ENCODE assay signal across 31 cellular contexts in the genomic region with DNA sequence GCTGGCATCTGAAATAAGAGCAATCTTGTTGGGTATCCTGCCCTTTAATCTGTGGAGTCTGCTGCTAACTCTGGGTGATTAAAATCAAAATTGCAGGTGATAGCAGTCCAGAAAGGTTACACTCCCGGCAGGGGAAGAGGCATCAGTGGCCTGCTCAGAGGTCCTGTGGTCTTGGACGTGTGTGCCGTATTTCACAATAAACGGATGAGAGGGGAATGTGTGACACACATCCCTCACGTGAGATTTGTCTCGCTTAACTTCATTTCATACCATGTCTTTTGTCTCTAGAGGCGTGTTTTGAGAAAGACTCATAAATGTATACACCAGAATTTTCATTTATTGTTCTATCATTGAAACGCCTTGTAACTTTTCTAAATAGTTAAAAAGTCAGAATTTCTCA. TPM values are rescaled to one million over a fixed set of nuclear protein-coding genes. Genes with fewer than 3 reads are reported as not detected.
DNase-seq lines count a peak whose midpoint lies in the region; ATAC-seq, FAIRE-seq and TF ChIP-seq lines count a peak whose summit lies in the region.
"Had no signal": no experiment of that assay in that cellular context is flagged by ENCODE, and none has a peak within 500 bp of the region (broad histone marks: within the 10 kb centered on the region; RNA-seq: fewer than 3 reads in every experiment).

No MANE protein-coding gene starts in this region.

- DNase-seq in PC-3 = no peak
- DNase-seq in H1 (ENCODE audit: low read depth in 1 of 2, low spot score in 2 of 2) = no peak
- no peak for DNase-seq in left colon
- no peak for DNase-seq in NCI-H146 (lab: John Stamatoyannopoulos, UW)
- no peak for DNase-seq in activated T-cell treated with anti-CD3 and anti-CD28 coated beads, Interleukin-2, amount 50 U/mL, for 1 hour
- DNase-seq: activated B cell treated with CpG ODN at 0.5 μM for 24 hours; activated CD8-positive, alpha-beta memory T cell treated with anti-CD3 and anti-CD28 coated beads, Interleukin-2, amount 10 ng/mL, durations not matched to agents 7 days and 5 days; activated naive CD4-positive, alpha-beta T cell treated with Interleukin-2 at 50 U/mL for 16 hours; activated T-cell treated with anti-CD3 and anti-CD28 coated beads, Interleukin-2, amount 50 U/mL, for 72 hours; C1 segment of cervical spinal cord; effector CD8-positive, alpha-beta T cell; GDM1; heart right ventricle; left cardiac atrium; naive thymus-derived CD4-positive, alpha-beta T cell; NCI-H1694; NCI-H2171; NCI-H524; psoas muscle; stomach; T-helper 1 cell; thyroid gland had no signal

- H4K91ac ChIP-seq in H1 (replicated peaks; ENCODE audit: insufficient read length, low read length) = no peak overlapping the region

- peaks cover 0 to 6% (median 0%) of the 10 kb centered on the region in 11 experiments; a peak in 1 of 22 replicates for H3K27me3 ChIP-seq in BLaER1 treated with 17β-estradiol and CSF1 and Interleukin-3, amounts not matched to agents 10 nM and 100 nM
- H3K27me3 ChIP-seq in PC-3 (ENCODE audit: low read length) = no peaks in the 10 kb centered on the region
- no peaks in the 10 kb centered on the region for H3K27me3 ChIP-seq in H1 (replicated peaks in 1 of 4; ENCODE audit: control insufficient read depth in 3 of 4, extremely low read depth in 1 of 4, insufficient read depth in 3 of 4, low read length in 3 of 4)
- H3K27me3 ChIP-seq: brain microvascular endothelial cell, foreskin keratinocyte, heart right ventricle, stomach, thyroid gland had no signal

- no peak overlapping the region for H2BK15ac ChIP-seq in H1 (ENCODE audit: low read length)

- POLR2A ChIA-PET in PC-3 (lab: Charles Lee; ENCODE audit: unreplicated experiment) = no interaction called here
- POLR2A ChIA-PET in H1 (lab: Charles Lee; ENCODE audit: partially characterized antibody) = no interaction called here

- BruUV-seq in PC-3 (replicated peaks; lab: Mats Ljungman, UMichigan) = no TSS peak

- H4K5ac ChIP-seq in H1 (ENCODE audit: insufficient read length, low read depth, low read length) = no peak overlapping the region

- H2AFZ ChIP-seq in PC-3 (ENCODE audit: low read length) = no peak overlapping the region
- H2AFZ ChIP-seq in H1 (ENCODE audit: low read length) = no peak overlapping the region

- H4K8ac ChIP-seq in H1 (ENCODE audit: extremely low read depth, insufficient read depth, low read length) = no peak overlapping the region

- CTCF ChIA-PET in PC-3 (lab: Charles Lee) (no interaction called here), H1 (lab: Charles Lee; ENCODE audit: partially characterized antibody) (interaction anchor here (1.3 to 1.4 kb wide), 2 partner anchors 25 to 41 kb away, joined by 3 to 6 read pairs; no protein-coding TSS in a partner anchor)

- H3K27ac ChIP-seq in BLaER1 treated with 17β-estradiol and CSF1 and Interleukin-3, amounts not matched to agents 10 nM and 100 nM = no peak overlapping the region
- H3K27ac ChIP-seq in PC-3 (ENCODE audit: low read length) (peak overlapping the region; percentile 94), H1 (ENCODE audit: low read depth, low read length) (no peak overlapping the region), mesodermal cell (ENCODE audit: low read depth, low read length, severe bottlenecking) (peak overlapping the region; percentile 91)
- H3K27ac ChIP-seq: foreskin keratinocyte, heart right ventricle, KMS-11, psoas muscle, stomach, thyroid gland had no signal

- H2BK120ac ChIP-seq in H1 (replicated peaks; ENCODE audit: low read depth, low read length) = peak overlapping the region; percentile 10

- H2BK12ac ChIP-seq in H1 (ENCODE audit: low read depth, low read length) = no peak overlapping the region

- WGBS in H1 (ENCODE audit: extremely low coverage in 1 of 2, insufficient coverage in 1 of 2, insufficient read length in 1 of 2, insufficient replicate concordance in 2 of 2, low coverage in 1 of 2, low lambda C conversion rate in 2 of 2, missing lambda C conversion rate in 1 of 2), 2 experiments = 91% methylated on average over 8 of the region's 8 CpGs; no CpG with 5 or more reads in 1 of the 2 experiments
- WGBS in mesodermal cell (ENCODE audit: insufficient coverage in 2 of 2), 2 experiments = 94 to 96% methylated on average over 6 to 8 of the region's 8 CpGs

- H3K18ac ChIP-seq in H1 (ENCODE audit: extremely low read depth, low read length) = no peak overlapping the region

- H3K4me3 ChIP-seq in BLaER1 treated with 17β-estradiol and CSF1 and Interleukin-3, amounts not matched to agents 10 nM and 100 nM = no peak overlapping the region
- no peak overlapping the region for H3K4me3 ChIP-seq in PC-3 (ENCODE audit: low read length)
- no peak overlapping the region for H3K4me3 ChIP-seq in H1 (ENCODE audit: extremely low read depth in 1 of 4, insufficient read depth in 2 of 4, low read depth in 3 of 4, low read length in 4 of 4)
- H3K4me3 ChIP-seq in mesodermal cell (ENCODE audit: extremely low read depth, insufficient read depth, low read length, poor library complexity, severe bottlenecking) = no peak overlapping the region
- H3K4me3 ChIP-seq: heart right ventricle, psoas muscle, stomach, thyroid gland had no signal

- H3K79me2 ChIP-seq in PC-3 (ENCODE audit: low read length) = no peaks in the 10 kb centered on the region
- H3K79me2 ChIP-seq in H1 (ENCODE audit: control insufficient read depth in 1 of 2, insufficient read depth in 2 of 2, low read length in 2 of 2) = no peaks in the 10 kb centered on the region

- H3K4ac ChIP-seq in H1 (replicated peaks; ENCODE audit: insufficient read length, low read depth, low read length) = peak overlapping the region; percentile 18

- no peak overlapping the region for H2BK20ac ChIP-seq in H1 (ENCODE audit: low read length)

- no peak overlapping the region for H3K23ac ChIP-seq in H1 (ENCODE audit: insufficient read length)

- H3K14ac ChIP-seq in H1 (ENCODE audit: insufficient read length) = no peak overlapping the region

- H3K56ac ChIP-seq in H1 (replicated peaks; ENCODE audit: insufficient read length, low read depth, low read length) = no peak overlapping the region

- no peak overlapping the region for H2AK5ac ChIP-seq in H1 (ENCODE audit: low read depth, low read length)

- TF ChIP-seq POLR2A in H1 (IDR thresholded peaks at IDR 0.05; ENCODE audit: control extremely low read depth in 1 of 2, low read depth in 2 of 2, low read length in 2 of 2) = no peak

- H3K4me1 ChIP-seq in BLaER1 treated with 17β-estradiol and CSF1 and Interleukin-3, amounts not matched to agents 10 nM and 100 nM = peaks cover 0 to 88% (median 65%) of the 10 kb centered on the region in 10 experiments; a peak in 16 of 20 replicates
- H3K4me1 ChIP-seq in PC-3 (ENCODE audit: insufficient read depth, low read length) (peaks cover 36% of the 10 kb centered on the region), H1 (replicated peaks in 1 of 4; ENCODE audit: control insufficient read depth in 3 of 4, insufficient read depth in 4 of 4, low read length in 3 of 4) (peaks cover 2 to 33% (median 19%) of the 10 kb centered on the region in 4 experiments), mesodermal cell (ENCODE audit: control insufficient read depth, insufficient read depth, low read length, poor library complexity, severe bottlenecking) (peaks cover 42% of the 10 kb centered on the region)
- H3K4me1 ChIP-seq: psoas muscle had no signal

- H2BK5ac ChIP-seq in H1 (ENCODE audit: low read depth, low read length) = no peak overlapping the region

- H3K9me2 ChIP-seq in PC-3 (replicated peaks; ENCODE audit: low read length) = no peaks in the 10 kb centered on the region

- peaks cover 0 to 12% (median 0%) of the 10 kb centered on the region in 11 experiments; a peak in 5 of 22 replicates for H3K9me3 ChIP-seq in BLaER1 treated with 17β-estradiol and CSF1 and Interleukin-3, amounts not matched to agents 10 nM and 100 nM (replicated peaks in 1 of 11)
- no peaks in the 10 kb centered on the region for H3K9me3 ChIP-seq in PC-3 (ENCODE audit: low read length)
- H3K9me3 ChIP-seq in H1 (ENCODE audit: insufficient read depth in 2 of 2, low read depth in 1 of 2, low read length in 1 of 2) = no peaks in the 10 kb centered on the region
- H3K9me3 ChIP-seq in mesodermal cell (ENCODE audit: control insufficient read depth, low read length) = no peaks in the 10 kb centered on the region
- H3K9me3 ChIP-seq: heart right ventricle, psoas muscle, stomach, thyroid gland had no signal

- no peak overlapping the region for H3K9ac ChIP-seq in BLaER1 treated with 17β-estradiol and CSF1 and Interleukin-3, amounts not matched to agents 10 nM and 100 nM
- H3K9ac ChIP-seq in PC-3 (ENCODE audit: low read length) = no peak overlapping the region
- no peak overlapping the region for H3K9ac ChIP-seq in H1 (replicated peaks in 1 of 4; ENCODE audit: extremely low read depth in 1 of 4, low read depth in 3 of 4, low read length in 3 of 4)
- H3K9ac ChIP-seq: KMS-11 had no signal

- peak overlapping the region in 8 of 11 experiments; percentile 1 to 76 (median 62); a peak in 14 of 22 replicates for H3K4me2 ChIP-seq in BLaER1 treated with 17β-estradiol and CSF1 and Interleukin-3, amounts not matched to agents 10 nM and 100 nM
- peak overlapping the region; percentile 41; the same call in 1 of the 2 replicates for H3K4me2 ChIP-seq in PC-3 (ENCODE audit: low read length)
- H3K4me2 ChIP-seq in H1 (ENCODE audit: insufficient read depth in 1 of 2, low read depth in 2 of 2, low read length in 2 of 2) = no peak overlapping the region
- H3K4me2 ChIP-seq: KMS-11 had no signal

- FAIRE-seq in H1 (lab: Jason Lieb, UNC) = no peak
- FAIRE-seq: colon had no signal

- no peak for TF ChIP-seq EP300 in H1 (IDR thresholded peaks at IDR 0.05; ENCODE audit: borderline replicate concordance in 1 of 2, low read depth in 2 of 2, low read length in 2 of 2)

- no peaks in the 10 kb centered on the region for H4K20me1 ChIP-seq in BLaER1 treated with 17β-estradiol and CSF1 and Interleukin-3, amounts not matched to agents 10 nM and 100 nM
- no peaks in the 10 kb centered on the region for H4K20me1 ChIP-seq in PC-3 (ENCODE audit: low read length)
- no peaks in the 10 kb centered on the region for H4K20me1 ChIP-seq in H1 (replicated peaks in 1 of 2; ENCODE audit: control insufficient read depth in 1 of 2, insufficient read depth in 2 of 2, low read length in 2 of 2)

- H3K23me2 ChIP-seq in H1 (ENCODE audit: low read depth, low read length) = no peaks in the 10 kb centered on the region

- no peak for TF ChIP-seq RAD21 in H1 (IDR thresholded peaks at IDR 0.05 in 1 of 2, conservative IDR thresholded peaks at IDR 0.05 in 1 of 2; ENCODE audit: low read depth in 2 of 2, low read length in 2 of 2)

- TF ChIP-seq CTCF in PC-3 (conservative IDR thresholded peaks at IDR 0.05; ENCODE audit: low read depth, low read length) (no peak), H1 (IDR thresholded peaks at IDR 0.05; ENCODE audit: control extremely low read depth in 1 of 3, insufficient read depth in 1 of 3, low read depth in 1 of 3, low read length in 3 of 3) (no peak)

- H3K79me1 ChIP-seq in H1 (ENCODE audit: low read depth, low read length) = no peaks in the 10 kb centered on the region

- H3F3A ChIP-seq in PC-3 (ENCODE audit: low read length, unreplicated experiment) = peaks cover 9% of the 10 kb centered on the region

- intact Hi-C loops in PC-3 (cut with micrococcal nuclease) (no loop called here), left colon (cut with DNase I, micrococcal nuclease) (no loop called here)

- H3K36me3 ChIP-seq in BLaER1 treated with 17β-estradiol and CSF1 and Interleukin-3, amounts not matched to agents 10 nM and 100 nM = no peaks in the 10 kb centered on the region
- H3K36me3 ChIP-seq in PC-3 (ENCODE audit: low read depth, low read length) = no peaks in the 10 kb centered on the region
- no peaks in the 10 kb centered on the region for H3K36me3 ChIP-seq in H1 (ENCODE audit: control insufficient read depth in 2 of 4, insufficient read depth in 4 of 4, low read length in 3 of 4)
- no peaks in the 10 kb centered on the region for H3K36me3 ChIP-seq in mesodermal cell (ENCODE audit: control insufficient read depth, insufficient read depth, low read length)
- H3K36me3 ChIP-seq: brain microvascular endothelial cell, heart right ventricle, stomach, thyroid gland had no signal

- ATAC-seq in PC-3 (no peak), left colon (no peak)
- ATAC-seq: activated CD8-positive, alpha-beta memory T cell treated with anti-CD3 and anti-CD28 coated beads, Interleukin-2, amount 10 ng/mL, durations not matched to agents 7 days and 5 days; activated T-cell treated with anti-CD3 and anti-CD28 coated beads, Interleukin-2, amount 50 U/mL, for 72 hours; esophagus mucosa; heart right ventricle; left cardiac atrium; naive thymus-derived CD4-positive, alpha-beta T cell; psoas muscle had no signal

RNA-seq across cellular contexts. Expression of a gene that starts 36.6 kb away (rescaled TPM):
- total RNA-seq in PC-3 (2014; rRNA removed) = not detected in 2 replicates
- not detected in 2 replicates for total RNA-seq in H1 (2021; fragmentation: NEBNext Ultra II Directional; extraction: Animal tissue kit (Norgen Biotek cat#: 25700))
- not detected in 2 replicates for polyA plus RNA-seq in H1 (2011; rRNA removed)
- not detected for polyA plus RNA-seq in H1 (2011; cell fraction: cytosol; rRNA removed)
- polyA plus RNA-seq in H1 (2011; cell fraction: nucleus; rRNA removed) = not detected
- polyA plus RNA-seq in H1 (2012, experiment 1 of 2) = not detected in 4 replicates
- not detected for polyA plus RNA-seq in H1 (2012, experiment 2 of 2)
- not detected for polyA plus RNA-seq in H1 (2013, experiment 1 of 2)
- not detected for polyA plus RNA-seq in H1 (2013, experiment 2 of 2)
- polyA minus RNA-seq in H1 (2011; rRNA and poly(A)+ RNA removed) = not detected in 2 replicates
- polyA minus RNA-seq in H1 (2011; cell fraction: cytosol; rRNA and poly(A)+ RNA removed) = not detected
- not detected for polyA minus RNA-seq in H1 (2011; cell fraction: nucleus; rRNA and poly(A)+ RNA removed)
- not detected for polyA plus RNA-seq in mesodermal cell (2013, experiment 1 of 2)
- polyA plus RNA-seq in mesodermal cell (2013, experiment 2 of 2) = not detected
- not detected for total RNA-seq in left colon
- total RNA-seq: activated B cell treated with CpG ODN at 0.5 μM for 24 hours; activated CD8-positive, alpha-beta memory T cell treated with anti-CD3 and anti-CD28 coated beads, Interleukin-2, amount 10 ng/mL, durations not matched to agents 7 days and 5 days; activated T-cell treated with anti-CD3 and anti-CD28 coated beads, Interleukin-2, amount 50 U/mL, for 72 hours; esophagus mucosa; foreskin keratinocyte; heart right ventricle; left cardiac atrium; naive thymus-derived CD4-positive, alpha-beta T cell; skeletal muscle tissue; stomach; thyroid gland had no signal
- polyA plus RNA-seq: adipose tissue; foreskin keratinocyte; heart right ventricle; naive thymus-derived CD4-positive, alpha-beta T cell; stomach had no signal

Comparison
In these comparisons a context has a peak if more than half of its experiments do, and no peak if none do; other contexts are left out.
1. H3K27ac ChIP-seq: peak in PC-3 (single experiment) and mesodermal cell (single experiment); none in BLaER1 treated with 17β-estradiol and CSF1 and Interleukin-3, amounts not matched to agents 10 nM and 100 nM (0 of 11) and H1 (single experiment).
2. H3K4me2 ChIP-seq: peak in BLaER1 treated with 17β-estradiol and CSF1 and Interleukin-3, amounts not matched to agents 10 nM and 100 nM (8 of 11) and PC-3 (single experiment); none in H1 (0 of 2).